Comparison of ENCODE assay signal across 23 cellular contexts in the genomic region with DNA sequence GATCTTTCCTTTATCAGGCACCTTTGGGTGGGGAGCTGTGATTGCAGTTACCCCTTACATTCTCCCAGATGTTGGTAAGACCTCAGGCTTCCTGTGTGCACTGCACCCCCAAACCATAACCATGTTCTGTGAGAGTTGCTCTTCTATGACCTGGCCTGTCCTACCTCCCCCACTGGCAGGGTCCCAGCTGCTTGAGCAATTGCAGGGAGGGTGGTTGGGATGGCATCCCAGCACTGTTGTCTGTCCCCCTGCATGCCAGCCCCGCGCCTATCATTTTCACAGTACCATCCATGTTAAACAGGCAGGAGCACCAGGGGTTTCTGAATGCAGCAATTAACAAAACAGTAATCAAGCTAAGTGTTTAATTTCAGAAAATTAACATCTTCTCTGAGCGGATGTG.
"Had no signal": no experiment of that assay in that cellular context is flagged by ENCODE, and none has a peak within 500 bp of the region (broad histone marks: within the 10 kb centered on the region; RNA-seq: fewer than 3 reads in every experiment).

No MANE protein-coding gene starts in this region.

- H3K4me1 ChIP-seq: colonic mucosa, suprapubic skin, transverse colon had no signal

- H3K9me3 Mint-ChIP-seq: dendritic cell treated with granulocyte-macrophage colony-stimulating factor and Interleukin-4, amounts not matched to agents 40 ng/mL and 50 ng/mL, for 4 days; endodermal cell; mesothelial cell of epicardium; neural crest cell; stimulated activated naive B cell treated with anti-CD40 and anti-IgM and Interleukin-4, amounts not matched to agents 10 μg/mL and 1 μg/mL and 100 μg/mL, for 72 hours; stimulated activated naive CD8-positive, alpha-beta T cell treated with anti-CD3 and anti-CD28 coated beads, Interleukin-15, Interleukin-2, amounts not matched to agents 100 ng/mL and 50 ng/mL, for 24 hours had no signal

- H3K36me3 Mint-ChIP-seq: mesothelial cell of epicardium; naive B cell; natural killer cell treated with Interleukin-12 subunit alpha and Interleukin-12 subunit beta and Interleukin-15 and Interleukin-18, amount 100 ng/mL, for 72 hours; stimulated activated naive B cell treated with anti-CD40 and anti-IgM and Interleukin-4, amounts not matched to agents 10 μg/mL and 1 μg/mL and 100 μg/mL, for 72 hours had no signal

- H3K36me3 ChIP-seq: colonic mucosa, gastrocnemius medialis, ovary, suprapubic skin, transverse colon had no signal

- DNase-seq: colonic mucosa; effector CD8-positive, alpha-beta T cell; endodermal cell; foreskin fibroblast; mesenchymal stem cell; mucosa of descending colon; naive B cell; ovary; right cardiac atrium; stimulated activated CD4-positive, alpha-beta T cell treated with anti-CD3 and anti-CD28 coated beads, Interleukin-15, amount 100 ng/mL, for 24 hours; stimulated activated CD4-positive, alpha-beta T cell treated with anti-CD3 and anti-CD28 coated beads, Interleukin-2, amount 100 ng/mL, for 48 hours; stimulated activated naive B cell treated with anti-CD40 and anti-IgM and Interleukin-4, amounts not matched to agents 10 μg/mL and 1 μg/mL and 100 μg/mL, for 72 hours; transverse colon had no signal

- H3K4me3 Mint-ChIP-seq: dendritic cell treated with granulocyte-macrophage colony-stimulating factor and Interleukin-4, amounts not matched to agents 40 ng/mL and 50 ng/mL, for 4 days; endodermal cell; mesothelial cell of epicardium; naive B cell; natural killer cell treated with Interleukin-12 subunit alpha and Interleukin-12 subunit beta and Interleukin-15 and Interleukin-18, amount 100 ng/mL, for 72 hours; neural crest cell; stimulated activated naive B cell treated with anti-CD40 and anti-IgM and Interleukin-4, amounts not matched to agents 10 μg/mL and 1 μg/mL and 100 μg/mL, for 72 hours; stimulated activated naive CD8-positive, alpha-beta T cell treated with anti-CD3 and anti-CD28 coated beads, Interleukin-15, Interleukin-2, amounts not matched to agents 100 ng/mL and 50 ng/mL, for 24 hours had no signal

- H3K4me1 Mint-ChIP-seq: endodermal cell; mesothelial cell of epicardium; naive B cell; stimulated activated naive B cell treated with anti-CD40 and anti-IgM and Interleukin-4, amounts not matched to agents 10 μg/mL and 1 μg/mL and 100 μg/mL, for 72 hours had no signal

- H3K27ac Mint-ChIP-seq: dendritic cell treated with granulocyte-macrophage colony-stimulating factor and Interleukin-4, amounts not matched to agents 40 ng/mL and 50 ng/mL, for 4 days; endodermal cell; mesothelial cell of epicardium; naive B cell; natural killer cell treated with Interleukin-12 subunit alpha and Interleukin-12 subunit beta and Interleukin-15 and Interleukin-18, amount 100 ng/mL, for 72 hours; stimulated activated naive B cell treated with anti-CD40 and anti-IgM and Interleukin-4, amounts not matched to agents 10 μg/mL and 1 μg/mL and 100 μg/mL, for 72 hours; stimulated activated naive CD8-positive, alpha-beta T cell treated with anti-CD3 and anti-CD28 coated beads, Interleukin-15, Interleukin-2, amounts not matched to agents 100 ng/mL and 50 ng/mL, for 24 hours had no signal

- H3K9me3 ChIP-seq: colonic mucosa, gastrocnemius medialis, mucosa of descending colon, ovary, psoas muscle, suprapubic skin, transverse colon had no signal

- H3K27me3 ChIP-seq: colonic mucosa, gastrocnemius medialis, ovary, suprapubic skin, transverse colon had no signal

- H3K27me3 Mint-ChIP-seq: dendritic cell treated with granulocyte-macrophage colony-stimulating factor and Interleukin-4, amounts not matched to agents 40 ng/mL and 50 ng/mL, for 4 days; natural killer cell treated with Interleukin-12 subunit alpha and Interleukin-12 subunit beta and Interleukin-15 and Interleukin-18, amount 100 ng/mL, for 72 hours; stimulated activated naive B cell treated with anti-CD40 and anti-IgM and Interleukin-4, amounts not matched to agents 10 μg/mL and 1 μg/mL and 100 μg/mL, for 72 hours; stimulated activated naive CD8-positive, alpha-beta T cell treated with anti-CD3 and anti-CD28 coated beads, Interleukin-15, Interleukin-2, amounts not matched to agents 100 ng/mL and 50 ng/mL, for 24 hours had no signal

- H3K27ac ChIP-seq: colonic mucosa, epithelial cell of prostate, gastrocnemius medialis, ovary, psoas muscle, skin epidermis, suprapubic skin, transverse colon had no signal

- H3K4me3 ChIP-seq: colonic mucosa, gastrocnemius medialis, mucosa of descending colon, ovary, psoas muscle, skin epidermis, suprapubic skin, transverse colon had no signal
